In genomic region chr11:66068923-66069714, GRCh38 we compare ENCODE assay signal across 1 cellular context.
TF ChIP-seq lines count a peak whose summit lies in the region.

No MANE protein-coding gene starts in this region.

TF ChIP-seq in GM12878, 131 proteins besides CTCF, POLR2A, EP300 and RAD21 (continued from another document):
- TF ChIP-seq CBFB (IDR thresholded peaks at IDR 0.05; ENCODE audit: low read depth) = peak; percentile 13; the same call in 1 of the 2 replicates
- TF ChIP-seq NR2C1 (IDR thresholded peaks at IDR 0.05) = no peak
- peak; percentile 16; the same call in 1 of the 2 replicates for TF ChIP-seq ZNF687 (IDR thresholded peaks at IDR 0.05)
- peak; percentile 65 for TF ChIP-seq RUNX3 (IDR thresholded peaks at IDR 0.05; ENCODE audit: low read length)
- TF ChIP-seq KDM1A (IDR thresholded peaks at IDR 0.05; ENCODE audit: borderline replicate concordance) = no peak
- TF ChIP-seq PAX8 (IDR thresholded peaks at IDR 0.05) = no peak
- TF ChIP-seq NR2C2 (IDR thresholded peaks at IDR 0.05; ENCODE audit: borderline replicate concordance, control insufficient read depth, insufficient read length, low read depth) = no peak
